Comparison of ENCODE assay signal across 24 cellular contexts in genomic region chr22:47110817-47111443, GRCh38.
DNase-seq lines count a peak whose midpoint lies in the region; ATAC-seq and TF ChIP-seq lines count a peak whose summit lies in the region.
"Had no signal": no experiment of that assay in that cellular context is flagged by ENCODE, and none has a peak within 500 bp of the region (broad histone marks: within the 10 kb centered on the region; RNA-seq: fewer than 3 reads in every experiment).

No MANE protein-coding gene starts in this region.

- H3K4me1 ChIP-seq in neural progenitor cell = no peaks in the 10 kb centered on the region
- no peaks in the 10 kb centered on the region for H3K4me1 ChIP-seq in adrenal gland (replicated peaks in 1 of 2)
- H3K4me1 ChIP-seq: left ventricle myocardium inferior, right lobe of liver, tibial artery had no signal

- no peak for TF ChIP-seq CTCF in fibroblast of mammary gland (conservative IDR thresholded peaks at IDR 0.05; ENCODE audit: control insufficient read depth, insufficient read depth, low read depth, low read length)
- no peak for TF ChIP-seq CTCF in neural progenitor cell (IDR thresholded peaks at IDR 0.05)
- no peak for TF ChIP-seq CTCF in adrenal gland (IDR thresholded peaks at IDR 0.05)

- no peaks in the 10 kb centered on the region for H3K36me3 ChIP-seq in neural progenitor cell
- no peaks in the 10 kb centered on the region for H3K36me3 ChIP-seq in adrenal gland (replicated peaks in 1 of 2)
- H3K36me3 ChIP-seq: right lobe of liver had no signal

- no peak overlapping the region for H3K9ac ChIP-seq in neural progenitor cell
- H3K9ac ChIP-seq: BLaER1 had no signal

- no peak overlapping the region for H3K27ac ChIP-seq in neural progenitor cell
- peak overlapping the region in 1 of 5 donors; percentile 21 for H3K27ac ChIP-seq in adrenal gland
- H3K27ac ChIP-seq: left ventricle myocardium inferior, right lobe of liver, tibial artery had no signal

- H3K9me3 ChIP-seq in neural progenitor cell (ENCODE audit: low read depth) (no peaks in the 10 kb centered on the region), adrenal gland (replicated peaks in 1 of 3) (no peaks in the 10 kb centered on the region)
- H3K9me3 ChIP-seq: BLaER1, mucosa of descending colon, right lobe of liver, tibial artery had no signal

- H3K4me3 Mint-ChIP-seq in stimulated activated naive CD8-positive, alpha-beta T cell treated with anti-CD3 and anti-CD28 coated beads, Interleukin-15, Interleukin-2, amounts not matched to agents 100 ng/mL and 50 ng/mL, for 24 hours = no peak overlapping the region
- H3K4me3 Mint-ChIP-seq in stimulated activated naive CD8-positive, alpha-beta T cell treated with anti-CD3 and anti-CD28 coated beads, Interleukin-15, amount 100 ng/mL, for 72 hours = no peak overlapping the region
- H3K4me3 Mint-ChIP-seq in neural progenitor cell = no peak overlapping the region
- H3K4me3 Mint-ChIP-seq: activated B cell treated with CpG ODN at 0.5 μM for 24 hours; dendritic cell treated with granulocyte-macrophage colony-stimulating factor and Interleukin-4, amounts not matched to agents 40 ng/mL and 50 ng/mL, for 4 days had no signal

- no peaks in the 10 kb centered on the region for H3K9me3 Mint-ChIP-seq in stimulated activated naive CD8-positive, alpha-beta T cell treated with anti-CD3 and anti-CD28 coated beads, Interleukin-15, Interleukin-2, amounts not matched to agents 100 ng/mL and 50 ng/mL, for 24 hours
- no peaks in the 10 kb centered on the region for H3K9me3 Mint-ChIP-seq in stimulated activated naive CD8-positive, alpha-beta T cell treated with anti-CD3 and anti-CD28 coated beads, Interleukin-15, amount 100 ng/mL, for 72 hours
- H3K9me3 Mint-ChIP-seq in neural progenitor cell = peaks cover 2% of the 10 kb centered on the region
- H3K9me3 Mint-ChIP-seq: activated B cell treated with CpG ODN at 0.5 μM for 24 hours; dendritic cell treated with granulocyte-macrophage colony-stimulating factor and Interleukin-4, amounts not matched to agents 40 ng/mL and 50 ng/mL, for 4 days had no signal

- peaks cover 8% of the 10 kb centered on the region for H3K36me3 Mint-ChIP-seq in stimulated activated naive CD8-positive, alpha-beta T cell treated with anti-CD3 and anti-CD28 coated beads, Interleukin-15, Interleukin-2, amounts not matched to agents 100 ng/mL and 50 ng/mL, for 24 hours (ENCODE audit: low read depth)
- H3K36me3 Mint-ChIP-seq in neural progenitor cell = peaks cover 6% of the 10 kb centered on the region

- intact Hi-C loops in adrenal gland (cut with DNase I) = no loop called here

- no peaks in the 10 kb centered on the region for H3K27me3 Mint-ChIP-seq in stimulated activated naive CD8-positive, alpha-beta T cell treated with anti-CD3 and anti-CD28 coated beads, Interleukin-15, Interleukin-2, amounts not matched to agents 100 ng/mL and 50 ng/mL, for 24 hours
- H3K27me3 Mint-ChIP-seq in stimulated activated naive CD8-positive, alpha-beta T cell treated with anti-CD3 and anti-CD28 coated beads, Interleukin-15, amount 100 ng/mL, for 72 hours = no peaks in the 10 kb centered on the region
- H3K27me3 Mint-ChIP-seq in neural progenitor cell (ENCODE audit: insufficient read depth, low read depth) = peaks cover 2% of the 10 kb centered on the region
- H3K27me3 Mint-ChIP-seq: activated B cell treated with CpG ODN at 0.5 μM for 24 hours; dendritic cell treated with granulocyte-macrophage colony-stimulating factor and Interleukin-4, amounts not matched to agents 40 ng/mL and 50 ng/mL, for 4 days had no signal

- TF ChIP-seq POLR2A in adrenal gland (IDR thresholded peaks at IDR 0.05) = no peak

- H3K27me3 ChIP-seq in neural progenitor cell (no peaks in the 10 kb centered on the region), adrenal gland (no peaks in the 10 kb centered on the region)
- H3K27me3 ChIP-seq: BLaER1, right lobe of liver, tibial artery had no signal

- H4K20me1 ChIP-seq in neural progenitor cell (ENCODE audit: low read depth) = no peaks in the 10 kb centered on the region

- ATAC-seq in stimulated activated naive CD8-positive, alpha-beta T cell treated with anti-CD3 and anti-CD28 coated beads, Interleukin-15, amount 100 ng/mL, for 72 hours = no peak
- no peak for ATAC-seq in left lobe of liver
- ATAC-seq: mucosa of descending colon; stimulated activated naive CD8-positive, alpha-beta T cell treated with anti-CD3 and anti-CD28 coated beads, Interleukin-15, Interleukin-2, amounts not matched to agents 100 U/mL and 50 U/mL, for 24 hours had no signal

- no peak overlapping the region for H3K4me2 ChIP-seq in neural progenitor cell

- no peak for DNase-seq in stimulated activated naive CD8-positive, alpha-beta T cell treated with anti-CD3 and anti-CD28 coated beads, Interleukin-15, amount 100 ng/mL, for 72 hours
- DNase-seq in fibroblast of mammary gland (ENCODE audit: low read depth) (peak; percentile 40), neural progenitor cell (ENCODE audit: low spot score) (no peak), adrenal gland (no peak), left lobe of liver (ENCODE audit: low spot score) (no peak), DMS53 (lab: John Stamatoyannopoulos, UW) (no peak)
- no peak for DNase-seq in activated T-cell treated with anti-CD3 and anti-CD28 coated beads, Interleukin-2, amount 50 U/mL, for 48 hours
- DNase-seq: activated B cell treated with CpG ODN at 0.5 μM for 24 hours; activated CD4-positive, alpha-beta T cell treated with anti-CD3 and anti-CD28 coated beads, Interleukin-2, amount 50 U/mL, for 4 hours; activated effector memory CD4-positive, alpha-beta T cell treated with Interleukin-2 at 50 U/mL for 16 hours; DND-41; KG1; left ventricle myocardium inferior; NCI-H1417 treated with DMSO at 0.1 percent for 48 hours; NCI-H2107; right lobe of liver; Right ventricle myocardium superior; stimulated activated naive CD8-positive, alpha-beta T cell treated with anti-CD3 and anti-CD28 coated beads, Interleukin-15, Interleukin-2, amounts not matched to agents 100 U/mL and 50 U/mL, for 24 hours; T-helper 9 cell had no signal

- WGBS in adrenal gland, 4 donors = 88 to 95% (median 91%) methylated on average over 16 to 18 of the region's 18 CpGs

- H3K4me3 ChIP-seq in fibroblast of mammary gland (ENCODE audit: control insufficient read depth, low read depth, low read length) (no peak overlapping the region), neural progenitor cell (no peak overlapping the region), adrenal gland (no peak overlapping the region)
- H3K4me3 ChIP-seq: BLaER1, left ventricle myocardium inferior, mucosa of descending colon, right lobe of liver, tibial artery had no signal

- peaks cover 14% of the 10 kb centered on the region for H3K4me1 Mint-ChIP-seq in stimulated activated naive CD8-positive, alpha-beta T cell treated with anti-CD3 and anti-CD28 coated beads, Interleukin-15, Interleukin-2, amounts not matched to agents 100 ng/mL and 50 ng/mL, for 24 hours (ENCODE audit: low read depth)
- H3K4me1 Mint-ChIP-seq in stimulated activated naive CD8-positive, alpha-beta T cell treated with anti-CD3 and anti-CD28 coated beads, Interleukin-15, amount 100 ng/mL, for 72 hours = no peaks in the 10 kb centered on the region
- peaks cover 9% of the 10 kb centered on the region for H3K4me1 Mint-ChIP-seq in neural progenitor cell
- H3K4me1 Mint-ChIP-seq: activated B cell treated with CpG ODN at 0.5 μM for 24 hours had no signal

- no peak overlapping the region for H2AFZ ChIP-seq in neural progenitor cell (replicated peaks)

- peak overlapping the region; percentile 34 for H3K27ac Mint-ChIP-seq in stimulated activated naive CD8-positive, alpha-beta T cell treated with anti-CD3 and anti-CD28 coated beads, Interleukin-15, Interleukin-2, amounts not matched to agents 100 ng/mL and 50 ng/mL, for 24 hours
- H3K27ac Mint-ChIP-seq in stimulated activated naive CD8-positive, alpha-beta T cell treated with anti-CD3 and anti-CD28 coated beads, Interleukin-15, amount 100 ng/mL, for 72 hours = peak overlapping the region in 1 of 2 donors; percentile 20
- peak overlapping the region; percentile 19 for H3K27ac Mint-ChIP-seq in neural progenitor cell
- H3K27ac Mint-ChIP-seq: activated B cell treated with CpG ODN at 0.5 μM for 24 hours; dendritic cell treated with granulocyte-macrophage colony-stimulating factor and Interleukin-4, amounts not matched to agents 40 ng/mL and 50 ng/mL, for 4 days had no signal

- H3K79me2 ChIP-seq in neural progenitor cell (ENCODE audit: low read depth) = no peaks in the 10 kb centered on the region

- no peaks in the 10 kb centered on the region for H3F3A ChIP-seq in neural progenitor cell (ENCODE audit: low read depth)
